In genomic region chr1:155695107-155695506, GRCh38 we compare ENCODE assay signal across 19 cellular contexts. TPM values are rescaled to one million over a fixed set of nuclear protein-coding genes. Genes with fewer than 3 reads are reported as not detected.
DNase-seq lines count a peak whose midpoint lies in the region; ATAC-seq and TF ChIP-seq lines count a peak whose summit lies in the region.
"Had no signal": no experiment of that assay in that cellular context is flagged by ENCODE, and none has a peak within 500 bp of the region (broad histone marks: within the 10 kb centered on the region; RNA-seq: fewer than 3 reads in every experiment).

No MANE protein-coding gene starts in this region.

- POLR2A ChIA-PET in RWPE1 (lab: Yijun Ruan, JAX; ENCODE audit: low non-redundant PET), result no interaction called here

- peak overlapping the region in 1 of 2 donors; percentile 23 for H3K27ac Mint-ChIP-seq in natural killer cell treated with Interleukin-12 subunit alpha and Interleukin-12 subunit beta and Interleukin-15 and Interleukin-18, amount 100 ng/mL, for 72 hours
- H3K27ac Mint-ChIP-seq: stimulated activated naive CD8-positive, alpha-beta T cell treated with anti-CD3 and anti-CD28 coated beads, Interleukin-15, Interleukin-2, amounts not matched to agents 100 ng/mL and 50 ng/mL, for 24 hours; T-helper 1 cell treated with Interleukin-12 subunit alpha and Interleukin-12 subunit beta and Interleukin-4 antibody, amounts not matched to agents 30 μg/mL and 1 μg/mL, for 36 hours had no signal

- H3K4me3 Mint-ChIP-seq in natural killer cell treated with Interleukin-12 subunit alpha and Interleukin-12 subunit beta and Interleukin-15 and Interleukin-18, amount 100 ng/mL, for 72 hours, result peak overlapping the region; percentile 76
- H3K4me3 Mint-ChIP-seq: stimulated activated naive CD8-positive, alpha-beta T cell treated with anti-CD3 and anti-CD28 coated beads, Interleukin-15, Interleukin-2, amounts not matched to agents 100 ng/mL and 50 ng/mL, for 24 hours; T-helper 1 cell treated with Interleukin-12 subunit alpha and Interleukin-12 subunit beta and Interleukin-4 antibody, amounts not matched to agents 30 μg/mL and 1 μg/mL, for 36 hours had no signal

- TF ChIP-seq CTCF in RWPE1 (conservative IDR thresholded peaks at IDR 0.05; ENCODE audit: low read depth), result no peak

- ATAC-seq in esophagus mucosa, result peak; percentile 92
- ATAC-seq in natural killer cell treated with Interleukin-12 subunit alpha and Interleukin-12 subunit beta and Interleukin-15 and Interleukin-18, amount 100 ng/mL, for 72 hours, result no peak
- no peak for ATAC-seq in GM18870 (IDR thresholded peaks at IDR 0.05; ENCODE audit: unreplicated experiment)

- peak; percentile 14 for DNase-seq in SIG-M5 treated with dmso at 0.1 percent for 504 hours (lab: John Stamatoyannopoulos, UW; ENCODE audit: unreplicated experiment)
- no peak for DNase-seq in SIG-M5 (lab: John Stamatoyannopoulos, UW)
- peak; percentile 49 for DNase-seq in RKO (ENCODE audit: low spot score)
- DNase-seq in natural killer cell treated with Interleukin-12 subunit alpha and Interleukin-12 subunit beta and Interleukin-15 and Interleukin-18, amount 100 ng/mL, for 72 hours (ENCODE audit: low spot score), result no peak
- DNase-seq in stimulated activated naive CD4-positive, alpha-beta T cell (lab: John Stamatoyannopoulos, UW), result no peak
- no peak for DNase-seq in RWPE1 (ENCODE audit: low spot score)
- DNase-seq: activated CD4-positive, CD25-positive, alpha-beta regulatory T cell; C1 segment of cervical spinal cord; DMS53; H7; heart right ventricle; NCI-H1417; stimulated activated CD4-positive, alpha-beta T cell treated with anti-CD3 and anti-CD28 coated beads, Interleukin-15, amount 100 ng/mL, for 24 hours had no signal

- H3K9me3 Mint-ChIP-seq in natural killer cell treated with Interleukin-12 subunit alpha and Interleukin-12 subunit beta and Interleukin-15 and Interleukin-18, amount 100 ng/mL, for 72 hours, result no peaks in the 10 kb centered on the region
- H3K9me3 Mint-ChIP-seq: stimulated activated naive CD8-positive, alpha-beta T cell treated with anti-CD3 and anti-CD28 coated beads, Interleukin-15, Interleukin-2, amounts not matched to agents 100 ng/mL and 50 ng/mL, for 24 hours had no signal

- H3K27me3 Mint-ChIP-seq in natural killer cell treated with Interleukin-12 subunit alpha and Interleukin-12 subunit beta and Interleukin-15 and Interleukin-18, amount 100 ng/mL, for 72 hours, result no peaks in the 10 kb centered on the region
- H3K27me3 Mint-ChIP-seq: stimulated activated naive CD8-positive, alpha-beta T cell treated with anti-CD3 and anti-CD28 coated beads, Interleukin-15, Interleukin-2, amounts not matched to agents 100 ng/mL and 50 ng/mL, for 24 hours had no signal

- H3K27ac ChIP-seq in RWPE1, result no peak overlapping the region
- H3K27ac ChIP-seq: 22Rv1, esophagus muscularis mucosa had no signal

- H3K4me1 Mint-ChIP-seq in natural killer cell treated with Interleukin-12 subunit alpha and Interleukin-12 subunit beta and Interleukin-15 and Interleukin-18, amount 100 ng/mL, for 72 hours (ENCODE audit: low read depth in 2 of 2), result peaks cover 43 to 56% of the 10 kb centered on the region in 2 donors

- H3K36me3 Mint-ChIP-seq in natural killer cell treated with Interleukin-12 subunit alpha and Interleukin-12 subunit beta and Interleukin-15 and Interleukin-18, amount 100 ng/mL, for 72 hours, result peaks cover 18% of the 10 kb centered on the region

- CTCF ChIA-PET in RWPE1 (lab: Yijun Ruan, JAX), result no interaction called here

RNA-seq across cellular contexts. Expression of gene DAP3, which starts 6.2 kb away (rescaled TPM):
- 69.7 TPM for total RNA-seq in esophagus mucosa
- 100 to 1,000 TPM; 127 to 215 TPM for total RNA-seq in natural killer cell treated with Interleukin-12 subunit alpha and Interleukin-12 subunit beta and Interleukin-15 and Interleukin-18, amount 100 ng/mL, for 72 hours

RNA-seq across cellular contexts. Expression of gene YY1AP1, which starts 6.5 kb away (rescaled TPM):
- total RNA-seq in esophagus mucosa, result 40.3 TPM
- 10 to 100 TPM; 73.3 to 88.9 TPM for total RNA-seq in natural killer cell treated with Interleukin-12 subunit alpha and Interleukin-12 subunit beta and Interleukin-15 and Interleukin-18, amount 100 ng/mL, for 72 hours

Comparison
In these comparisons a context has a peak if more than half of its experiments do, and no peak if none do; other contexts are left out.
1. DNase-seq: peak in SIG-M5 treated with dmso at 0.1 percent for 504 hours (single experiment) and RKO (single experiment); none in SIG-M5 (single experiment), natural killer cell treated with Interleukin-12 subunit alpha and Interleukin-12 subunit beta and Interleukin-15 and Interleukin-18, amount 100 ng/mL, for 72 hours (single experiment), stimulated activated naive CD4-positive, alpha-beta T cell (0 of 6) and RWPE1 (single experiment).